ENCODE assay signal across 18 cellular contexts in genomic region chr12:132288516-132289188, GRCh38. TPM values are rescaled to one million over a fixed set of nuclear protein-coding genes. Genes with fewer than 3 reads are reported as not detected.
DNase-seq lines count a peak whose midpoint lies in the region; ATAC-seq and TF ChIP-seq lines count a peak whose summit lies in the region.
"Had no signal": no experiment of that assay in that cellular context is flagged by ENCODE, and none has a peak within 500 bp of the region (broad histone marks: within the 10 kb centered on the region; RNA-seq: fewer than 3 reads in every experiment).

No MANE protein-coding gene starts in this region.

- H3K4me3 ChIP-seq in lower lobe of right lung = no peak overlapping the region
- H3K4me3 ChIP-seq: GM23248, K562, Peyer's patch had no signal

- intact Hi-C loops in lower lobe of right lung (cut with DNase I) = no loop called here

- H3K27ac ChIP-seq in angular gyrus (ENCODE audit: low read depth, low read length) (peak overlapping the region; percentile 37), lower lobe of right lung (no peak overlapping the region)
- H3K27ac ChIP-seq: GM23248, Peyer's patch had no signal

- in situ Hi-C loops in ACHN (cut with HindIII; ENCODE audit: low pct_ligation_motif_present, low pct_unique_long_range_greater_than_20kb, low sequenced_read_pairs) = no loop called here
- in situ Hi-C loops in G401 (cut with HindIII; ENCODE audit: low sequenced_read_pairs) = no loop called here

- no peaks in the 10 kb centered on the region for H3K36me3 ChIP-seq in lower lobe of right lung
- H3K36me3 ChIP-seq: Peyer's patch had no signal

- H3K9me3 ChIP-seq in lower lobe of right lung = no peaks in the 10 kb centered on the region
- H3K9me3 ChIP-seq: Peyer's patch had no signal

- ATAC-seq in lower lobe of right lung = no peak
- ATAC-seq: K562 had no signal

- H3K27me3 ChIP-seq in lower lobe of right lung (ENCODE audit: low read depth) = peaks cover 41% of the 10 kb centered on the region
- H3K27me3 ChIP-seq: Peyer's patch had no signal

- TF ChIP-seq CTCF in lower lobe of right lung (IDR thresholded peaks at IDR 0.05) = no peak

- H3K4me1 ChIP-seq in lower lobe of right lung = no peaks in the 10 kb centered on the region

- DNase-seq in ACHN (peak; percentile 92), G401 (ENCODE audit: low spot score) (peak; percentile 80), lower lobe of right lung (peak; percentile 31), NCI-H1105 treated with DMSO at 0.1 percent for 48 hours (lab: John Stamatoyannopoulos, UW) (no peak), dedifferentiated amniotic fluid mesenchymal stem cell (ENCODE audit: extremely low spot score) (no peak)
- DNase-seq in central memory CD4-positive, alpha-beta T cell = no peak
- DNase-seq: AML-193, COR-L47, DMS153, GM23248, HCEC 1CT, NCI-H146, NCI-H2081, NCI-H510A treated with DMSO at 0.1 percent for 48 hours, Peyer's patch, SHP77 treated with DMSO at 0.1 percent for 48 hours had no signal

RNA-seq across cellular contexts. Expression of gene GALNT9, which starts 40.7 kb away (rescaled TPM):
- total RNA-seq in G401 (2014; rRNA removed; shearing (Covaris generic)) = 0.10 TPM in 1 of 2 replicates, not detected in the other
- total RNA-seq in lower lobe of right lung = not detected
- total RNA-seq: K562, Peyer's patch had no signal

Comparison
In these comparisons a context has a peak if more than half of its experiments do, and no peak if none do; other contexts are left out.
1. DNase-seq: peak in ACHN (single experiment), G401 (single experiment) and lower lobe of right lung (single experiment); none in NCI-H1105 treated with DMSO at 0.1 percent for 48 hours (single experiment), central memory CD4-positive, alpha-beta T cell (single experiment) and dedifferentiated amniotic fluid mesenchymal stem cell (single experiment).